2 cellular contexts compared by ENCODE assay signal in genomic region chr12:108399514-108399913, GRCh38.
TF ChIP-seq lines count a peak whose summit lies in the region.

No MANE protein-coding gene starts in this region.

TF ChIP-seq in SK-N-SH, 30 proteins besides CTCF, POLR2A, EP300 and RAD21 (continued from another document):
- TF ChIP-seq RCOR1 (IDR thresholded peaks at IDR 0.05; ENCODE audit: low read length) (0 out of 2 replicates have a peak, but pooled peaks have one; percentile 5), FOXJ3 (CRISPR knock-in tag; IDR thresholded peaks at IDR 0.05) (no peak), SIN3A (IDR thresholded peaks at IDR 0.05; ENCODE audit: borderline replicate concordance, low read depth, low read length) (no peak)

TF ChIP-seq in SK-N-SH treated with all-trans-retinoic acid at 6 μM for 48 hours, 23 proteins besides CTCF, POLR2A, EP300 and RAD21 (continued from another document):
- TF ChIP-seq CREB5 (CRISPR knock-in tag; IDR thresholded peaks at IDR 0.05; ENCODE audit: low read depth) (no peak), ARNTL (CRISPR knock-in tag; IDR thresholded peaks at IDR 0.05; ENCODE audit: borderline replicate concordance, low read depth) (no peak), TSHZ2 (CRISPR knock-in tag; IDR thresholded peaks at IDR 0.05) (no peak)
